In the genomic region with DNA sequence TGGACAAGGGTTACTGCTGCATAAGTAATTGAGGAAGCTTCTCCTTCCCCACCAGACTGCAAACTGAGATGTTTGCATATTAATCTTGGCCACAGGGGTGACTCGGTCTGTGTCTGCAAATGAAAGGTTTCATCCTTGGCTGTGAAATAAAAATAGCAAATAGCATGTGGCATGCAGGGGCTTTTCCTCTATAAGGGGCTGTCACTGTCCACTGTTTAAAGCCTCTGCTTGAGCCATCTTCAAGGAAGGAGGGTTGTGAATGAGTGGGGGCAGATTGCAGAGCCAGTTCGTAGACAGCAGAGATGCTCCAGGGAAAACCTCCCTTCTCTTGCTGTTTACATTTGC, we compare ENCODE assay signal across 12 cellular contexts. TPM values are rescaled to one million over a fixed set of nuclear protein-coding genes. Genes with fewer than 3 reads are reported as not detected.
A peak's percentile ranks its signal among the peaks of the same experiment; 100 is the strongest.
DNase-seq lines count a peak whose midpoint lies in the region; ATAC-seq and TF ChIP-seq lines count a peak whose summit lies in the region.
"Had no signal": no experiment of that assay in that cellular context is flagged by ENCODE, and none has a peak within 500 bp of the region (broad histone marks: within the 10 kb centered on the region; RNA-seq: fewer than 3 reads in every experiment).

No MANE protein-coding gene starts in this region.

- H3K9me3 ChIP-seq in OCI-LY1 (ENCODE audit: low read length) (no peaks in the 10 kb centered on the region), trophoblast cell (ENCODE audit: insufficient read depth, low read depth, low read length) (no peaks in the 10 kb centered on the region)

- TF ChIP-seq CTCF in GM12875 (IDR thresholded peaks at IDR 0.05; ENCODE audit: borderline replicate concordance, insufficient read depth, low read depth, low read length) (0 out of 2 replicates have a peak, but pooled peaks have one; percentile 2), OCI-LY1 (IDR thresholded peaks at IDR 0.05; ENCODE audit: low read length) (no peak), nephron progenitor cell (IDR thresholded peaks at IDR 0.05) (no peak), brain microvascular endothelial cell (IDR thresholded peaks at IDR 0.05; ENCODE audit: low read depth, low read length, missing control alignments) (no peak)

- ATAC-seq in GM21723 (IDR thresholded peaks at IDR 0.05; ENCODE audit: unreplicated experiment) (peak; percentile 38), GM21515 (IDR thresholded peaks at IDR 0.05; ENCODE audit: unreplicated experiment) (no peak)

- no peak overlapping the region for H3K14ac ChIP-seq in trophoblast cell (ENCODE audit: low read length)

- no peak overlapping the region for H2AK5ac ChIP-seq in trophoblast cell (ENCODE audit: low read length)

- H4K20me1 ChIP-seq in OCI-LY1 (ENCODE audit: insufficient read depth, low read length) = no peaks in the 10 kb centered on the region

- H3K4me2 ChIP-seq in OCI-LY1 (ENCODE audit: low read length) (peak overlapping the region; percentile 51), trophoblast cell (ENCODE audit: low read length) (no peak overlapping the region)

- WGBS in trophoblast cell (ENCODE audit: extremely low coverage, insufficient coverage, insufficient read length) = no CpG with 5 or more reads among the region's 2 CpGs

- H3K27me3 ChIP-seq in OCI-LY1 (ENCODE audit: insufficient read depth, low read length) (no peaks in the 10 kb centered on the region), trophoblast cell (ENCODE audit: insufficient read depth, low read length) (no peaks in the 10 kb centered on the region), brain microvascular endothelial cell (replicated peaks) (no peaks in the 10 kb centered on the region)

- H3K27ac ChIP-seq in OCI-LY1 (ENCODE audit: low read depth, low read length, poor library complexity, severe bottlenecking) = peak overlapping the region; percentile 92
- H3K27ac ChIP-seq in trophoblast cell (ENCODE audit: low read depth, low read length) = no peak overlapping the region
- H3K27ac ChIP-seq in brain microvascular endothelial cell = no peak overlapping the region

- DNase-seq in germinal center (ENCODE audit: low spot score) = peak; percentile 15
- no peak for DNase-seq in nephron progenitor cell
- DNase-seq in trophoblast cell = no peak
- no peak for DNase-seq in brain microvascular endothelial cell
- DNase-seq: DMS53; NCI-H510A; stimulated activated CD4-positive, alpha-beta T cell treated with anti-CD3 and anti-CD28 coated beads, Interleukin-4, amount 100 ng/mL, for 24 hours had no signal

- no peaks in the 10 kb centered on the region for H3K79me1 ChIP-seq in trophoblast cell (ENCODE audit: low read length)

- H3K9me2 ChIP-seq in OCI-LY1 (ENCODE audit: low read depth, low read length) = no peaks in the 10 kb centered on the region

- no peak overlapping the region for H2BK12ac ChIP-seq in trophoblast cell (ENCODE audit: low read length)

- H3K4me1 ChIP-seq in OCI-LY1 (ENCODE audit: insufficient read depth, low read length, severe bottlenecking) = peaks cover 64% of the 10 kb centered on the region
- no peaks in the 10 kb centered on the region for H3K4me1 ChIP-seq in trophoblast cell (ENCODE audit: control insufficient read depth in 1 of 2, insufficient read depth in 2 of 2, low read length in 2 of 2)

- no peak overlapping the region for H3K23ac ChIP-seq in trophoblast cell (ENCODE audit: low read length)

- H3K9me3 Mint-ChIP-seq in nephron progenitor cell = peaks cover 42% of the 10 kb centered on the region

- H3K4me3 ChIP-seq in GM12875 (ENCODE audit: low read depth, low read length) (no peak overlapping the region), OCI-LY1 (ENCODE audit: low read depth, low read length, poor library complexity, severe bottlenecking) (peak overlapping the region; percentile 10), trophoblast cell (ENCODE audit: low read depth, low read length) (no peak overlapping the region), brain microvascular endothelial cell (ENCODE audit: low read depth, low read length) (no peak overlapping the region)

- H3K27me3 Mint-ChIP-seq in nephron progenitor cell (ENCODE audit: low read depth, poor library complexity) = peaks cover 5% of the 10 kb centered on the region

- H3K36me3 Mint-ChIP-seq in nephron progenitor cell (ENCODE audit: low read depth) = no peaks in the 10 kb centered on the region
- H3K36me3 Mint-ChIP-seq: mesothelial cell of epicardium had no signal

- H4K8ac ChIP-seq in trophoblast cell (ENCODE audit: low read depth, low read length) = no peak overlapping the region

- no peak overlapping the region for H3K27ac Mint-ChIP-seq in nephron progenitor cell
- H3K27ac Mint-ChIP-seq: mesothelial cell of epicardium had no signal

- no peak overlapping the region for H3K4me3 Mint-ChIP-seq in nephron progenitor cell
- H3K4me3 Mint-ChIP-seq: mesothelial cell of epicardium had no signal

- H3K4me1 Mint-ChIP-seq in nephron progenitor cell = peaks cover under 1% of the 10 kb centered on the region

- no peaks in the 10 kb centered on the region for H3K36me3 ChIP-seq in OCI-LY1 (ENCODE audit: insufficient read depth, low read length)
- H3K36me3 ChIP-seq in trophoblast cell (ENCODE audit: control insufficient read depth in 1 of 2, insufficient read depth in 2 of 2, low read length in 2 of 2) = no peaks in the 10 kb centered on the region
- H3K36me3 ChIP-seq in brain microvascular endothelial cell (replicated peaks) = no peaks in the 10 kb centered on the region

- in situ Hi-C loops in brain microvascular endothelial cell (cut with HindIII; ENCODE audit: low pct_ligation_motif_present, low sequenced_read_pairs) = no loop called here

- H3F3A ChIP-seq in OCI-LY1 (ENCODE audit: insufficient read depth, low read length) = 0 out of 2 replicates have a peak, but pooled peaks cover 4% of the 10 kb centered on the region

- no peak overlapping the region for H4K91ac ChIP-seq in trophoblast cell (ENCODE audit: low read depth, low read length)

- H3K79me2 ChIP-seq in OCI-LY1 (ENCODE audit: insufficient read depth, low read length) = no peaks in the 10 kb centered on the region
- no peaks in the 10 kb centered on the region for H3K79me2 ChIP-seq in trophoblast cell (ENCODE audit: control insufficient read depth, insufficient read depth, low read length, poor library complexity)

- no peak overlapping the region for H4K12ac ChIP-seq in trophoblast cell (ENCODE audit: low read depth, low read length)

- H3K9ac ChIP-seq in OCI-LY1 (ENCODE audit: low read length) (peak overlapping the region; percentile 33; the same call in 1 of the 2 replicates), trophoblast cell (ENCODE audit: low read length) (no peak overlapping the region)

- H2BK120ac ChIP-seq in trophoblast cell (ENCODE audit: insufficient read depth, low read length, poor library complexity) = no peak overlapping the region

- no peak overlapping the region for H3K18ac ChIP-seq in trophoblast cell (ENCODE audit: low read length)

- H2AFZ ChIP-seq in OCI-LY1 (ENCODE audit: low read length) = no peak overlapping the region
- H2AFZ ChIP-seq in trophoblast cell (ENCODE audit: insufficient read depth, low read length, poor library complexity) = no peak overlapping the region

- no peak overlapping the region for H3K4ac ChIP-seq in trophoblast cell (ENCODE audit: low read depth, low read length)

- no peak overlapping the region for H2BK5ac ChIP-seq in trophoblast cell (ENCODE audit: low read depth, low read length, poor library complexity)

RNA-seq across cellular contexts. Expression of a gene that starts 33.3 kb away (rescaled TPM):
- 2,127 and 2,260 TPM in 2 replicates for polyA plus RNA-seq in trophoblast cell (2013)

RNA-seq across cellular contexts. Expression of a gene that starts 36.3 kb away (rescaled TPM):
- not detected in 2 replicates for polyA plus RNA-seq in trophoblast cell (2013)
